In genomic region chr7:145478551-145478950, GRCh38 we compare ENCODE assay signal across 18 cellular contexts.
"Had no signal": no experiment of that assay in that cellular context is flagged by ENCODE, and none has a peak within 500 bp of the region (broad histone marks: within the 10 kb centered on the region; RNA-seq: fewer than 3 reads in every experiment).

No MANE protein-coding gene starts in this region.

- H3K9ac ChIP-seq: KMS-11 had no signal

- DNase-seq: Kasumi-1, MM.1S, NCI-H1092 treated with DMSO at 0.1 percent for 48 hours, NCI-H1436, NCI-H187, NCI-H2029, NCI-H2081 treated with DMSO at 0.1 percent for 48 hours, NCI-H2227 treated with DMSO at 0.1 percent for 48 hours, NCI-H526 treated with DMSO at 0.1 percent for 48 hours, NCI-H748 treated with DMSO at 0.1 percent for 48 hours, OCI-M1, PC-9, Peyer's patch, T-helper 1 cell had no signal

- H3K4me3 ChIP-seq: K562, PC-9, Peyer's patch had no signal

- H3K9me3 ChIP-seq: Peyer's patch had no signal

- H3K27ac ChIP-seq: HL-60, KMS-11, PC-9, Peyer's patch had no signal

- H3K4me2 ChIP-seq: KMS-11, PC-9 had no signal

- FAIRE-seq: HTR-8/SVneo, K562 had no signal

- H3K27me3 ChIP-seq: Peyer's patch had no signal

- H3K36me3 ChIP-seq: Peyer's patch had no signal

- H3K4me1 ChIP-seq: Peyer's patch had no signal

- H2AFZ ChIP-seq: PC-9 had no signal
